Comparison of ENCODE assay signal across 31 cellular contexts in genomic region chr11:36251716-36252307, GRCh38.
"Had no signal": no experiment of that assay in that cellular context is flagged by ENCODE, and none has a peak within 500 bp of the region (broad histone marks: within the 10 kb centered on the region; RNA-seq: fewer than 3 reads in every experiment).

No MANE protein-coding gene starts in this region.

- H3K4me1 ChIP-seq: sigmoid colon, stomach, testis, vagina had no signal

- H3K36me3 Mint-ChIP-seq: activated CD4-positive, alpha-beta memory T cell treated with anti-CD3 and anti-CD28 coated beads for 36 hours; activated naive CD8-positive, alpha-beta T cell treated with anti-CD3 and anti-CD28 coated beads, Interleukin-2, amount 10 ng/mL, durations not matched to agents 7 days and 5 days; immature natural killer cell; stimulated activated memory B cell treated with anti-CD40 and anti-IgM and Interleukin-4, amounts not matched to agents 10 μg/mL and 1 μg/mL and 100 μg/mL, for 72 hours had no signal

- H3K27ac Mint-ChIP-seq: activated CD4-positive, alpha-beta memory T cell treated with anti-CD3 and anti-CD28 coated beads for 36 hours; activated naive CD4-positive, alpha-beta T cell treated with anti-CD3 and anti-CD28 coated beads for 36 hours; activated naive CD8-positive, alpha-beta T cell treated with anti-CD3 and anti-CD28 coated beads, Interleukin-2, amount 10 ng/mL, durations not matched to agents 7 days and 5 days; activated T-cell treated with anti-CD3 and anti-CD28 coated beads, Interleukin-2, amount 50 U/mL, for 72 hours; immature natural killer cell; nephron; stimulated activated memory B cell treated with anti-CD40 and anti-IgM and Interleukin-4, amounts not matched to agents 10 μg/mL and 1 μg/mL and 100 μg/mL, for 72 hours had no signal

- H3K4me2 ChIP-seq: hepatocyte, smooth muscle cell had no signal

- H3K36me3 ChIP-seq: sigmoid colon, stomach, vagina had no signal

- H3K4me1 Mint-ChIP-seq: activated naive CD8-positive, alpha-beta T cell treated with anti-CD3 and anti-CD28 coated beads, Interleukin-2, amount 10 ng/mL, durations not matched to agents 7 days and 5 days; immature natural killer cell; stimulated activated memory B cell treated with anti-CD40 and anti-IgM and Interleukin-4, amounts not matched to agents 10 μg/mL and 1 μg/mL and 100 μg/mL, for 72 hours had no signal

- DNase-seq: activated CD4-positive, alpha-beta memory T cell treated with anti-CD3 and anti-CD28 coated beads for 36 hours; activated CD4-positive, alpha-beta T cell treated with anti-CD3 and anti-CD28 coated beads for 4 hours; activated CD4-positive, CD25-positive, alpha-beta regulatory T cell; activated effector memory CD4-positive, alpha-beta T cell treated with Interleukin-2 at 50 U/mL for 16 hours; activated naive CD4-positive, alpha-beta T cell treated with anti-CD3 and anti-CD28 coated beads for 36 hours; activated naive CD8-positive, alpha-beta T cell treated with anti-CD3 and anti-CD28 coated beads, Interleukin-2, amount 10 ng/mL, durations not matched to agents 7 days and 5 days; activated T-cell treated with anti-CD3 and anti-CD28 coated beads, Interleukin-2, amount 50 U/mL, for 72 hours; amniotic stem cell; cerebellar nuclear complex; cortex of kidney; erythroblast; foreskin fibroblast; immature natural killer cell; kidney glomerular epithelial cell; left ventricle myocardium superior; mammary epithelial cell; occipital lobe; posterior cingulate gyrus; retina; sigmoid colon; stimulated activated CD4-positive, alpha-beta T cell treated with anti-CD3 and anti-CD28 coated beads, Interleukin-15, amount 100 ng/mL, for 24 hours; stomach; T1000; testis; trophoblast cell had no signal

- FAIRE-seq: bronchial epithelial cell had no signal

- H2AFZ ChIP-seq: hepatocyte had no signal

- H3K9me3 Mint-ChIP-seq: activated CD4-positive, alpha-beta memory T cell treated with anti-CD3 and anti-CD28 coated beads for 36 hours; activated naive CD4-positive, alpha-beta T cell treated with anti-CD3 and anti-CD28 coated beads for 36 hours; activated naive CD8-positive, alpha-beta T cell treated with anti-CD3 and anti-CD28 coated beads, Interleukin-2, amount 10 ng/mL, durations not matched to agents 7 days and 5 days; activated T-cell treated with anti-CD3 and anti-CD28 coated beads, Interleukin-2, amount 50 U/mL, for 72 hours had no signal

- H3K9me3 ChIP-seq: sigmoid colon, testis, vagina had no signal

- H3K4me3 ChIP-seq: hepatocyte, sigmoid colon, smooth muscle cell, stomach, testis, vagina had no signal

- H3K27me3 ChIP-seq: hepatocyte, sigmoid colon, testis, vagina had no signal

- ATAC-seq: activated T-cell treated with anti-CD3 and anti-CD28 coated beads, Interleukin-2, amount 50 U/mL, for 72 hours; left ventricle myocardium superior; stimulated activated memory B cell treated with anti-CD40 and anti-IgM and Interleukin-4, amounts not matched to agents 10 μg/mL and 1 μg/mL and 100 μg/mL, for 72 hours had no signal

- H3K4me3 Mint-ChIP-seq: activated CD4-positive, alpha-beta memory T cell treated with anti-CD3 and anti-CD28 coated beads for 36 hours; activated naive CD4-positive, alpha-beta T cell treated with anti-CD3 and anti-CD28 coated beads for 36 hours; activated naive CD8-positive, alpha-beta T cell treated with anti-CD3 and anti-CD28 coated beads, Interleukin-2, amount 10 ng/mL, durations not matched to agents 7 days and 5 days; activated T-cell treated with anti-CD3 and anti-CD28 coated beads, Interleukin-2, amount 50 U/mL, for 72 hours; immature natural killer cell; nephron; stimulated activated memory B cell treated with anti-CD40 and anti-IgM and Interleukin-4, amounts not matched to agents 10 μg/mL and 1 μg/mL and 100 μg/mL, for 72 hours had no signal

- H3K27ac ChIP-seq: hepatocyte, sigmoid colon, stomach, testis, vagina had no signal
